In genomic region chr10:33841678-33842077, GRCh38 we compare ENCODE assay signal across 28 cellular contexts.
"Had no signal": no experiment of that assay in that cellular context is flagged by ENCODE, and none has a peak within 500 bp of the region (broad histone marks: within the 10 kb centered on the region; RNA-seq: fewer than 3 reads in every experiment).

No MANE protein-coding gene starts in this region.

- H3K9me3 ChIP-seq: colonic mucosa, esophagus muscularis mucosa, gastrocnemius medialis, gastroesophageal sphincter had no signal

- H3K4me1 ChIP-seq: colonic mucosa, esophagus muscularis mucosa, esophagus squamous epithelium, foreskin keratinocyte, gastrocnemius medialis, gastroesophageal sphincter, heart right ventricle had no signal

- DNase-seq: colonic mucosa; cortex of kidney; dermis blood vessel endothelial cell; dorsolateral prefrontal cortex; effector CD4-positive, alpha-beta T cell; effector CD8-positive, alpha-beta T cell; effector memory CD4-positive, alpha-beta T cell; effector memory CD8-positive, alpha-beta T cell; endodermal cell; erythroblast; esophagus squamous epithelium; foreskin fibroblast; foreskin keratinocyte; foreskin melanocyte; gastrocnemius medialis; glutamatergic neuron; head of caudate nucleus; heart left ventricle; heart right ventricle had no signal

- H3K4me3 Mint-ChIP-seq: dendritic cell treated with granulocyte-macrophage colony-stimulating factor and Interleukin-4, amounts not matched to agents 40 ng/mL and 50 ng/mL, for 4 days; effector memory CD8-positive, alpha-beta T cell; endodermal cell had no signal

- H3K4me1 Mint-ChIP-seq: endodermal cell had no signal

- H3K27ac Mint-ChIP-seq: dendritic cell treated with granulocyte-macrophage colony-stimulating factor and Interleukin-4, amounts not matched to agents 40 ng/mL and 50 ng/mL, for 4 days; effector memory CD8-positive, alpha-beta T cell; endodermal cell had no signal

- H3K4me3 ChIP-seq: colonic mucosa, coronary artery, dorsolateral prefrontal cortex, esophagus muscularis mucosa, esophagus squamous epithelium, gastrocnemius medialis, gastroesophageal sphincter, heart left ventricle, heart right ventricle had no signal

- FAIRE-seq: colon, endometrium, endothelial cell of umbilical vein, frontal cortex had no signal

- H3K36me3 ChIP-seq: colonic mucosa, esophagus muscularis mucosa, esophagus squamous epithelium, gastrocnemius medialis, gastroesophageal sphincter, heart left ventricle, heart right ventricle had no signal

- H3K27ac ChIP-seq: colonic mucosa, coronary artery, dorsolateral prefrontal cortex, epithelial cell of prostate, esophagus muscularis mucosa, esophagus squamous epithelium, foreskin keratinocyte, gastrocnemius medialis, gastroesophageal sphincter, heart left ventricle, heart right ventricle had no signal
